In the genomic region with DNA sequence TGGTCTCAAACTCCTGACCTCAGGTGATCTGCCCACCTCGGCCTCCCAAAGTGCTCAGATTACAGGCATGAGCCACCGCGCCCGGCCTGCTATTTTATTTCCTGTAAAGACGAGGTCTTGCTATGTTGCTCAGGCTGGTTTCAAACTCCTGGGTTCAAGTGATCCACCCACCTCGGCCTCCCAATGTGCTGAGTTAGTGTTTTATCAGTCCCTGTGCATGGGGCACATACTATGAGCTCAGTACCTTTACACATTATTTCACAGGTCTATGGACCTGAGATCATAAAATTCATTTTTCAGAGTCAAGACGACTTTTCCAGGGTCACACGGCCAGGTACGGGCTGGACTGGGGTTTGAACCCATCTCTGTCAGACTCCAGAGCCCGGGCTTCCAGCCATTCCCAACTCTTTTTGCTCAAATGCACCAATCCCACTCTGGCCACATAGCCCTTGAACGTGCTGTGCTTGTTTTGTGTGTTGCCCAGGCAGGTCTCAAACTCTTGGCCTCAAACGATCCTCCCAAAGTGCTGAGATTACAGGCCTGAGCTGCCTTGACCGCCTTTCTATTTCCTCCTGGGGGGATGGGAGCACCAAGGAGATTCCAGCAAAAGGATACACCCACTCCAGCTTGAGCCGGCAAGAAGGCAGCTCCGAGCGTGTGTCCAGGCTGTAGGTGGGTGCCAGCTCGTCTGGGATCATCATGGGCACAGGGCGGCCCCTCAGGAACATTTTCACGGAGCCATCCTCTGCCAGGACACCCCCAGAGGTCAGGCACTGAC, we compare ENCODE assay signal across 8 cellular contexts. TPM values are rescaled to one million over a fixed set of nuclear protein-coding genes. Genes with fewer than 3 reads are reported as not detected.
DNase-seq lines count a peak whose midpoint lies in the region; ATAC-seq and TF ChIP-seq lines count a peak whose summit lies in the region.

No MANE protein-coding gene starts in this region.

- H3K9me2 ChIP-seq in DOHH2 (replicated peaks; ENCODE audit: control insufficient read depth, low read length) = no peaks in the 10 kb centered on the region

- no peaks in the 10 kb centered on the region; the same call in 1 of the 2 replicates for H3K27me3 ChIP-seq in DOHH2 (ENCODE audit: control insufficient read depth, low read length)
- no peaks in the 10 kb centered on the region for H3K27me3 ChIP-seq in OCI-LY3 (ENCODE audit: low read depth, low read length)
- H3K27me3 ChIP-seq in osteoblast (ENCODE audit: insufficient read depth, low read length) = no peaks in the 10 kb centered on the region

- H3K4me1 ChIP-seq in DOHH2 (ENCODE audit: control insufficient read depth, low read length) = peaks cover 35% of the 10 kb centered on the region
- peaks cover 15% of the 10 kb centered on the region for H3K4me1 ChIP-seq in OCI-LY3 (ENCODE audit: low read length)
- H3K4me1 ChIP-seq in osteoblast (ENCODE audit: insufficient read depth, low read length) = peaks cover 25% of the 10 kb centered on the region

- H3K4me2 ChIP-seq in DOHH2 (ENCODE audit: low read length) (peak overlapping the region; percentile 96), OCI-LY3 (ENCODE audit: low read length) (peak overlapping the region; percentile 83), osteoblast (ENCODE audit: insufficient read depth, low read length) (peak overlapping the region; percentile 84)

- H4K20me1 ChIP-seq in DOHH2 (ENCODE audit: control insufficient read depth, insufficient read depth, low read depth, low read length) (no peaks in the 10 kb centered on the region), OCI-LY3 (ENCODE audit: insufficient read depth, low read length) (no peaks in the 10 kb centered on the region), osteoblast (ENCODE audit: insufficient read depth, low read length) (peaks cover 1% of the 10 kb centered on the region)

- H3K36me3 ChIP-seq in DOHH2 (ENCODE audit: control insufficient read depth, low read length) = peaks cover 6% of the 10 kb centered on the region; the same call in 1 of the 2 replicates
- H3K36me3 ChIP-seq in OCI-LY3 (replicated peaks; ENCODE audit: low read depth, low read length) = peaks cover 7% of the 10 kb centered on the region
- no peaks in the 10 kb centered on the region for H3K36me3 ChIP-seq in osteoblast (ENCODE audit: insufficient read depth, low read length)

- H3K9me3 ChIP-seq in DOHH2 (ENCODE audit: control insufficient read depth, insufficient read depth, low read length) = no peaks in the 10 kb centered on the region
- no peaks in the 10 kb centered on the region for H3K9me3 ChIP-seq in OCI-LY3 (ENCODE audit: insufficient read depth, low read length)
- H3K9me3 ChIP-seq in osteoblast (ENCODE audit: low read depth, low read length) = no peaks in the 10 kb centered on the region

- no peak for ATAC-seq in GM21390 (IDR thresholded peaks at IDR 0.05; ENCODE audit: unreplicated experiment)
- ATAC-seq in HG03196 (IDR thresholded peaks at IDR 0.05; ENCODE audit: unreplicated experiment) = no peak

- H3F3A ChIP-seq in DOHH2 (ENCODE audit: control insufficient read depth, insufficient read depth) = peaks cover 21% of the 10 kb centered on the region

- H3K79me2 ChIP-seq in DOHH2 (ENCODE audit: control insufficient read depth, low read length) (peaks cover 2% of the 10 kb centered on the region; the same call in 1 of the 2 replicates), OCI-LY3 (ENCODE audit: low read length) (peaks cover 3% of the 10 kb centered on the region; the same call in 1 of the 2 replicates), osteoblast (ENCODE audit: insufficient read depth, low read length) (no peaks in the 10 kb centered on the region)

- no peak overlapping the region for H2AFZ ChIP-seq in OCI-LY3 (ENCODE audit: low read depth, low read length)
- peak overlapping the region; percentile 95 for H2AFZ ChIP-seq in osteoblast (ENCODE audit: low read length)

- H3K4me3 ChIP-seq in DOHH2 (ENCODE audit: low read length) = peak overlapping the region; percentile 81
- peak overlapping the region; percentile 83 for H3K4me3 ChIP-seq in OCI-LY3 (ENCODE audit: low read length)
- H3K4me3 ChIP-seq in osteoblast (ENCODE audit: insufficient read depth, low read length) = peak overlapping the region; percentile 93

- peak overlapping the region; percentile 71; the same call in 1 of the 2 replicates for H3K9ac ChIP-seq in OCI-LY3 (ENCODE audit: low read length)

- DNase-seq in epidermal melanocyte (ENCODE audit: insufficient read length, low spot score) (peak; percentile 31), osteoblast (ENCODE audit: insufficient read length, low spot score, missing footprints) (peak; percentile 92), HUDEP-2 (lab: John Stamatoyannopoulos, UW; ENCODE audit: unreplicated experiment in 76 of 76) (no peak), globus pallidus (ENCODE audit: low spot score) (no peak)

- TF ChIP-seq CTCF in DOHH2 (IDR thresholded peaks at IDR 0.05; ENCODE audit: low read depth, low read length, poor library complexity, severe bottlenecking) = no peak
- TF ChIP-seq CTCF in OCI-LY3 (IDR thresholded peaks at IDR 0.05; ENCODE audit: low read depth, low read length) = no peak
- no peak for TF ChIP-seq CTCF in osteoblast (IDR thresholded peaks at IDR 0.05; ENCODE audit: extremely low read depth, low read depth, low read length)

- H3K27ac ChIP-seq in DOHH2 (ENCODE audit: low read depth, low read length) = no peak overlapping the region
- H3K27ac ChIP-seq in OCI-LY3 (ENCODE audit: low read length) = no peak overlapping the region
- H3K27ac ChIP-seq in osteoblast (ENCODE audit: low read depth, low read length) = peak overlapping the region; percentile 37

RNA-seq across cellular contexts. Expression of gene EML2, which starts 1.1 kb away (rescaled TPM):
- total RNA-seq in osteoblast = 10.1 and 11.8 TPM in 2 replicates

RNA-seq across cellular contexts. Expression of gene GIPR, which starts 29.9 kb away (rescaled TPM):
- under 0.01 and 0.88 TPM in 2 replicates for total RNA-seq in osteoblast

RNA-seq across cellular contexts. Expression of gene GPR4, which starts 36.1 kb away (rescaled TPM):
- total RNA-seq in osteoblast = not detected in 2 replicates

RNA-seq across cellular contexts. Expression of gene OPA3, which starts 53.5 kb away (rescaled TPM):
- 7.1 and 7.6 TPM in 2 replicates for total RNA-seq in osteoblast

RNA-seq across cellular contexts. Expression of gene SNRPD2, which starts 53.7 kb away (rescaled TPM):
- 139 and 155 TPM in 2 replicates for total RNA-seq in osteoblast

Comparison
In these comparisons a context has a peak if more than half of its experiments do, and no peak if none do; other contexts are left out.
1. DNase-seq: peak in epidermal melanocyte (single experiment) and osteoblast (single experiment); none in HUDEP-2 (0 of 76) and globus pallidus (single experiment).
2. Peak in every context shown above with its lines, with median percentiles within 50 percentile points of each other: H3K4me2 ChIP-seq and H3K4me3 ChIP-seq.